ENCODE assay signal across 1 cellular context in the genomic region with DNA sequence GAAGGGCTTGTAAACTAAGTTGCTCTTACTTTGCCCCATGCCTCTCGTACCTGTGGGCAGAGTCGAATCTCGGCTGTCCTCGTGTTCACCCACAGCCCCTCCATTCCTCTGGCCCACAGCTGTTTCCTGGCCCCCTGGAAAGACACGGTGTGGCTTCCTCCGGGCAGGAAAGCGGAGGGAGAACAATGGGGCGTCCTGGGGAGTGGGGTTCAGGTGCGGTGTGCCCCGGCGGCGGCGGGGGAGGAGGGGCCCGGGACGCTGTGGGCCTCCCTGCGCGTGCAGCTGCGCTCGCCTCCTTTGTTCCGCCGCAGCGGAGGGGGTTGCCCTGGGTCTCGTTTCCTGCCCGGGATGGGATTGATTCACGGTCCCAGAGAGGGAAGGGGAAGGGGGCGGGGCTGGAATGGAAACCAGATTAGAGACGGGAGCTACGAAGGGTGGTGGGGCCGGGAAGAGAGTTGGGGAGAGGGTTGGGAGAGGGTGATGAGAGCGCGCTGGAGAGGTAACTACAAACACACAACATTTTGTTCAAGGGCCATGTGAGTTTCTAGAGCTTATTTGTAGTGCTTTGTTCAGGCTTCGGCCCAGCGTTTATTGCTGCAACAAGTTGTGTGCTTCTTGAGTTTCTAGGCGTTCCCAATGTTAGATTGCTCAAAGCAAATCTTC.
TF ChIP-seq lines count a peak whose summit lies in the region.

No MANE protein-coding gene starts in this region.

TF ChIP-seq in HepG2, 621 proteins besides CTCF, POLR2A, EP300 and RAD21 (continued from another document and continues in another):
- TF ChIP-seq, protein P1, sequence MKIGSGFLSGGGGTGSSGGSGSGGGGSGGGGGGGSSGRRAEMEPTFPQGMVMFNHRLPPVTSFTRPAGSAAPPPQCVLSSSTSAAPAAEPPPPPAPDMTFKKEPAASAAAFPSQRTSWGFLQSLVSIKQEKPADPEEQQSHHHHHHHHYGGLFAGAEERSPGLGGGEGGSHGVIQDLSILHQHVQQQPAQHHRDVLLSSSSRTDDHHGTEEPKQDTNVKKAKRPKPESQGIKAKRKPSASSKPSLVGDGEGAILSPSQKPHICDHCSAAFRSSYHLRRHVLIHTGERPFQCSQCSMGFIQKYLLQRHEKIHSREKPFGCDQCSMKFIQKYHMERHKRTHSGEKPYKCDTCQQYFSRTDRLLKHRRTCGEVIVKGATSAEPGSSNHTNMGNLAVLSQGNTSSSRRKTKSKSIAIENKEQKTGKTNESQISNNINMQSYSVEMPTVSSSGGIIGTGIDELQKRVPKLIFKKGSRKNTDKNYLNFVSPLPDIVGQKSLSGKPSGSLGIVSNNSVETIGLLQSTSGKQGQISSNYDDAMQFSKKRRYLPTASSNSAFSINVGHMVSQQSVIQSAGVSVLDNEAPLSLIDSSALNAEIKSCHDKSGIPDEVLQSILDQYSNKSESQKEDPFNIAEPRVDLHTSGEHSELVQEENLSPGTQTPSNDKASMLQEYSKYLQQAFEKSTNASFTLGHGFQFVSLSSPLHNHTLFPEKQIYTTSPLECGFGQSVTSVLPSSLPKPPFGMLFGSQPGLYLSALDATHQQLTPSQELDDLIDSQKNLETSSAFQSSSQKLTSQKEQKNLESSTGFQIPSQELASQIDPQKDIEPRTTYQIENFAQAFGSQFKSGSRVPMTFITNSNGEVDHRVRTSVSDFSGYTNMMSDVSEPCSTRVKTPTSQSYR (CRISPR knock-in tag; IDR thresholded peaks at IDR 0.05; ENCODE audit: borderline replicate concordance), result peak; percentile 92
- TF ChIP-seq ZFP36L1 (CRISPR knock-in tag; IDR thresholded peaks at IDR 0.05) (peak; percentile 65; the same call in 1 of the 2 replicates), ZNF3 (CRISPR knock-in tag; IDR thresholded peaks at IDR 0.05) (peak; percentile 21; the same call in 1 of the 2 replicates), SETDB1 (CRISPR knock-in tag; IDR thresholded peaks at IDR 0.05; ENCODE audit: borderline replicate concordance) (no peak), RFX1 (IDR thresholded peaks at IDR 0.05) (no peak), YEATS4 (CRISPR knock-in tag; IDR thresholded peaks at IDR 0.05; ENCODE audit: borderline replicate concordance) (peak; percentile 55; the same call in 1 of the 2 replicates), FIP1L1 (IDR thresholded peaks at IDR 0.05; ENCODE audit: borderline replicate concordance, insufficient read depth, low read depth, low read length) (no peak), ZNF12 (CRISPR knock-in tag; IDR thresholded peaks at IDR 0.05) (peak; percentile 19; the same call in 1 of the 2 replicates), ZNF317 (CRISPR knock-in tag; IDR thresholded peaks at IDR 0.05) (0 out of 2 replicates have a peak, but pooled peaks have one; percentile 27), ZMYM2 (CRISPR knock-in tag; IDR thresholded peaks at IDR 0.05) (peak; percentile 63; the same call in 1 of the 2 replicates), RCOR2 (CRISPR knock-in tag; IDR thresholded peaks at IDR 0.05) (0 out of 2 replicates have a peak, but pooled peaks have one; percentile 62), RFX3 (CRISPR knock-in tag; IDR thresholded peaks at IDR 0.05) (no peak), KDM1A (CRISPR knock-in tag; IDR thresholded peaks at IDR 0.05) (peak; percentile 88; the same call in 1 of the 2 replicates), KDM4B (CRISPR knock-in tag; IDR thresholded peaks at IDR 0.05) (no peak), ZNF160 (CRISPR knock-in tag; IDR thresholded peaks at IDR 0.05) (no peak), ZNF432 (CRISPR knock-in tag; IDR thresholded peaks at IDR 0.05; ENCODE audit: borderline replicate concordance) (no peak), ZNF207 (IDR thresholded peaks at IDR 0.05; ENCODE audit: borderline replicate concordance) (no peak), ZNF329 (CRISPR knock-in tag; IDR thresholded peaks at IDR 0.05; ENCODE audit: low read depth) (peak; percentile 100), ATRX (CRISPR knock-in tag; IDR thresholded peaks at IDR 0.05; ENCODE audit: borderline replicate concordance) (no peak), PAF1 (CRISPR knock-in tag; IDR thresholded peaks at IDR 0.05) (no peak), DNMT3B (CRISPR knock-in tag; conservative IDR thresholded peaks at IDR 0.05) (peak; percentile 74; the same call in 1 of the 2 replicates), WIZ (CRISPR knock-in tag; IDR thresholded peaks at IDR 0.05) (0 out of 2 replicates have a peak, but pooled peaks have one; percentile 7), ZFYVE20 (CRISPR knock-in tag; IDR thresholded peaks at IDR 0.05; ENCODE audit: borderline replicate concordance, low read depth) (no peak), GATAD1 (CRISPR knock-in tag; IDR thresholded peaks at IDR 0.05) (no peak), NKX3-1 (CRISPR knock-in tag; IDR thresholded peaks at IDR 0.05) (0 out of 2 replicates have a peak, but pooled peaks have one; percentile 33), TEAD2 (CRISPR knock-in tag; IDR thresholded peaks at IDR 0.05) (no peak), DPF2 (CRISPR knock-in tag; IDR thresholded peaks at IDR 0.05; ENCODE audit: borderline replicate concordance, low read depth) (no peak), TARDBP (CRISPR knock-in tag; IDR thresholded peaks at IDR 0.05) (peak; percentile 83), MIXL1 (CRISPR knock-in tag; IDR thresholded peaks at IDR 0.05) (peak; percentile 54; the same call in 1 of the 2 replicates), U2AF2 (IDR thresholded peaks at IDR 0.05; ENCODE audit: low read depth, low read length) (no peak), MAFF (IDR thresholded peaks at IDR 0.05; ENCODE audit: low read depth, low read length) (no peak), TGIF2 (CRISPR knock-in tag; IDR thresholded peaks at IDR 0.05) (peak; percentile 77; the same call in 1 of the 2 replicates), ELF3 (CRISPR knock-in tag; IDR thresholded peaks at IDR 0.05) (peak; percentile 67), SIX4 (CRISPR knock-in tag; IDR thresholded peaks at IDR 0.05) (no peak), NFIB (CRISPR knock-in tag; IDR thresholded peaks at IDR 0.05; ENCODE audit: borderline replicate concordance) (no peak), DMAP1 (CRISPR knock-in tag; IDR thresholded peaks at IDR 0.05) (peak; percentile 92)
- TF ChIP-seq, protein P2, sequence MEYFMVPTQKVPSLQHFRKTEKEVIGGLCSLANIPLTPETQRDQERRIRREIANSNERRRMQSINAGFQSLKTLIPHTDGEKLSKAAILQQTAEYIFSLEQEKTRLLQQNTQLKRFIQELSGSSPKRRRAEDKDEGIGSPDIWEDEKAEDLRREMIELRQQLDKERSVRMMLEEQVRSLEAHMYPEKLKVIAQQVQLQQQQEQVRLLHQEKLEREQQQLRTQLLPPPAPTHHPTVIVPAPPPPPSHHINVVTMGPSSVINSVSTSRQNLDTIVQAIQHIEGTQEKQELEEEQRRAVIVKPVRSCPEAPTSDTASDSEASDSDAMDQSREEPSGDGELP (IDR thresholded peaks at IDR 0.05; ENCODE audit: borderline replicate concordance, low read depth), result peak; percentile 83
- TF ChIP-seq, protein P3, sequence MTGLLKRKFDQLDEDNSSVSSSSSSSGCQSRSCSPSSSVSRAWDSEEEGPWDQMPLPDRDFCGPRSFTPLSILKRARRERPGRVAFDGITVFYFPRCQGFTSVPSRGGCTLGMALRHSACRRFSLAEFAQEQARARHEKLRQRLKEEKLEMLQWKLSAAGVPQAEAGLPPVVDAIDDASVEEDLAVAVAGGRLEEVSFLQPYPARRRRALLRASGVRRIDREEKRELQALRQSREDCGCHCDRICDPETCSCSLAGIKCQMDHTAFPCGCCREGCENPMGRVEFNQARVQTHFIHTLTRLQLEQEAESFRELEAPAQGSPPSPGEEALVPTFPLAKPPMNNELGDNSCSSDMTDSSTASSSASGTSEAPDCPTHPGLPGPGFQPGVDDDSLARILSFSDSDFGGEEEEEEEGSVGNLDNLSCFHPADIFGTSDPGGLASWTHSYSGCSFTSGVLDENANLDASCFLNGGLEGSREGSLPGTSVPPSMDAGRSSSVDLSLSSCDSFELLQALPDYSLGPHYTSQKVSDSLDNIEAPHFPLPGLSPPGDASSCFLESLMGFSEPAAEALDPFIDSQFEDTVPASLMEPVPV (CRISPR knock-in tag; IDR thresholded peaks at IDR 0.05), result peak; percentile 83
- TF ChIP-seq, protein P4, sequence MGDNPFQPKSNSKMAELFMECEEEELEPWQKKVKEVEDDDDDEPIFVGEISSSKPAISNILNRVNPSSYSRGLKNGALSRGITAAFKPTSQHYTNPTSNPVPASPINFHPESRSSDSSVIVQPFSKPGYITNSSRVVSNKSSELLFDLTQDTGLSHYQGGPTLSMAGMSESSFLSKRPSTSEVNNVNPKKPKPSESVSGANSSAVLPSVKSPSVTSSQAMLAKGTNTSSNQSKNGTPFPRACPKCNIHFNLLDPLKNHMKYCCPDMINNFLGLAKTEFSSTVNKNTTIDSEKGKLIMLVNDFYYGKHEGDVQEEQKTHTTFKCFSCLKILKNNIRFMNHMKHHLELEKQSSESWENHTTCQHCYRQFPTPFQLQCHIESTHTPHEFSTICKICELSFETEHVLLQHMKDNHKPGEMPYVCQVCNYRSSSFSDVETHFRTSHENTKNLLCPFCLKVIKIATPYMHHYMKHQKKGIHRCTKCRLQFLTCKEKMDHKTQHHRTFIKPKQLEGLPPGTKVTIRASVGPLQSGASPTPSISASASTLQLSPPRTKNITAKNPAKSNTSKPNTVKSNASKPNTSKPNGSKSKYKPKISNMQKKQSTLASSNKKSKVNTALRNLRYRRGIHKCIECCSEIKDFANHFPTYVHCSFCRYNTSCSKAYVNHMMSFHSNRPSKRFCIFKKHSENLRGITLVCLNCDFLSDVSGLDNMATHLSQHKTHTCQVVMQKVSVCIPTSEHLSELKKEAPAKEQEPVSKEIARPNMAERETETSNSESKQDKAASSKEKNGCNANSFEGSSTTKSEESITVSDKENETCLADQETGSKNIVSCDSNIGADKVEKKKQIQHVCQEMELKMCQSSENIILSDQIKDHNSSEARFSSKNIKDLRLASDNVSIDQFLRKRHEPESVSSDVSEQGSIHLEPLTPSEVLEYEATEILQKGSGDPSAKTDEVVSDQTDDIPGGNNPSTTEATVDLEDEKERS (CRISPR knock-in tag; IDR thresholded peaks at IDR 0.05), result peak; percentile 96
- TF ChIP-seq, protein P5, sequence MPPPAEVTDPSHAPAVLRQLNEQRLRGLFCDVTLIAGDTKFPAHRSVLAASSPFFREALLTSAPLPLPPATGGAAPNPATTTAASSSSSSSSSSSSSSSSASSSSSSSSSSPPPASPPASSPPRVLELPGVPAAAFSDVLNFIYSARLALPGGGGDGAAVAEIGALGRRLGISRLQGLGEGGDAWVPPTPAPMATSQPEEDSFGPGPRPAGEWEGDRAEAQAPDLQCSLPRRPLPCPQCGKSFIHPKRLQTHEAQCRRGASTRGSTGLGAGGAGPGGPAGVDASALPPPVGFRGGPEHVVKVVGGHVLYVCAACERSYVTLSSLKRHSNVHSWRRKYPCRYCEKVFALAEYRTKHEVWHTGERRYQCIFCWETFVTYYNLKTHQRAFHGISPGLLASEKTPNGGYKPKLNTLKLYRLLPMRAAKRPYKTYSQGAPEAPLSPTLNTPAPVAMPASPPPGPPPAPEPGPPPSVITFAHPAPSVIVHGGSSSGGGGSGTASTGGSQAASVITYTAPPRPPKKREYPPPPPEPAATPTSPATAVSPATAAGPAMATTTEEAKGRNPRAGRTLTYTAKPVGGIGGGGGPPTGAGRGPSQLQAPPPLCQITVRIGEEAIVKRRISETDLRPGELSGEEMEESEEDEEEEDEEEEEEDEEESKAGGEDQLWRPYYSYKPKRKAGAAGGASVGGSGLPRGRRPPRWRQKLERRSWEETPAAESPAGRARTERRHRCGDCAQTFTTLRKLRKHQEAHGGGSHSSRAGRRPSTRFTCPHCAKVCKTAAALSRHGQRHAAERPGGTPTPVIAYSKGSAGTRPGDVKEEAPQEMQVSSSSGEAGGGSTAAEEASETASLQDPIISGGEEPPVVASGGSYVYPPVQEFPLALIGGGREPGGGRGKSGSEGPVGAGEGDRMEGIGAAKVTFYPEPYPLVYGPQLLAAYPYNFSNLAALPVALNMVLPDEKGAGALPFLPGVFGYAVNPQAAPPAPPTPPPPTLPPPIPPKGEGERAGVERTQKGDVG (CRISPR knock-in tag; IDR thresholded peaks at IDR 0.05; ENCODE audit: borderline replicate concordance), result no peak; the same call in 1 of the 2 replicates
- TF ChIP-seq, protein P6, sequence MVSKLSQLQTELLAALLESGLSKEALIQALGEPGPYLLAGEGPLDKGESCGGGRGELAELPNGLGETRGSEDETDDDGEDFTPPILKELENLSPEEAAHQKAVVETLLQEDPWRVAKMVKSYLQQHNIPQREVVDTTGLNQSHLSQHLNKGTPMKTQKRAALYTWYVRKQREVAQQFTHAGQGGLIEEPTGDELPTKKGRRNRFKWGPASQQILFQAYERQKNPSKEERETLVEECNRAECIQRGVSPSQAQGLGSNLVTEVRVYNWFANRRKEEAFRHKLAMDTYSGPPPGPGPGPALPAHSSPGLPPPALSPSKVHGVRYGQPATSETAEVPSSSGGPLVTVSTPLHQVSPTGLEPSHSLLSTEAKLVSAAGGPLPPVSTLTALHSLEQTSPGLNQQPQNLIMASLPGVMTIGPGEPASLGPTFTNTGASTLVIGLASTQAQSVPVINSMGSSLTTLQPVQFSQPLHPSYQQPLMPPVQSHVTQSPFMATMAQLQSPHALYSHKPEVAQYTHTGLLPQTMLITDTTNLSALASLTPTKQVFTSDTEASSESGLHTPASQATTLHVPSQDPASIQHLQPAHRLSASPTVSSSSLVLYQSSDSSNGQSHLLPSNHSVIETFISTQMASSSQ (IDR thresholded peaks at IDR 0.05; ENCODE audit: low read depth), result no peak
- TF ChIP-seq, protein P6 (CRISPR knock-in tag; IDR thresholded peaks at IDR 0.05; ENCODE audit: borderline replicate concordance), result peak; percentile 73; the same call in 1 of the 2 replicates
- TF ChIP-seq, protein P7, sequence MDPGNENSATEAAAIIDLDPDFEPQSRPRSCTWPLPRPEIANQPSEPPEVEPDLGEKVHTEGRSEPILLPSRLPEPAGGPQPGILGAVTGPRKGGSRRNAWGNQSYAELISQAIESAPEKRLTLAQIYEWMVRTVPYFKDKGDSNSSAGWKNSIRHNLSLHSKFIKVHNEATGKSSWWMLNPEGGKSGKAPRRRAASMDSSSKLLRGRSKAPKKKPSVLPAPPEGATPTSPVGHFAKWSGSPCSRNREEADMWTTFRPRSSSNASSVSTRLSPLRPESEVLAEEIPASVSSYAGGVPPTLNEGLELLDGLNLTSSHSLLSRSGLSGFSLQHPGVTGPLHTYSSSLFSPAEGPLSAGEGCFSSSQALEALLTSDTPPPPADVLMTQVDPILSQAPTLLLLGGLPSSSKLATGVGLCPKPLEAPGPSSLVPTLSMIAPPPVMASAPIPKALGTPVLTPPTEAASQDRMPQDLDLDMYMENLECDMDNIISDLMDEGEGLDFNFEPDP (CRISPR knock-in tag; conservative IDR thresholded peaks at IDR 0.05), result no peak
